ENCODE assay signal across 8 cellular contexts in genomic region chr2:6865346-6866238, GRCh38. TPM values are rescaled to one million over a fixed set of nuclear protein-coding genes. Genes with fewer than 3 reads are reported as not detected.
DNase-seq lines count a peak whose midpoint lies in the region; ATAC-seq and TF ChIP-seq lines count a peak whose summit lies in the region.

Gene CMPK2 (minus strand): TSS chr2:6865907. CDS start chr2:6865696, 211 bp downstream.

- peaks cover 49% of the 10 kb centered on the region for H3K4me1 Mint-ChIP-seq in activated CD4-positive, alpha-beta T cell treated with anti-CD3 and anti-CD28 coated beads, Interleukin-2, amount 10 ng/mL, durations not matched to agents 24 days and 14 days

- peaks cover 0 to 3% of the 10 kb centered on the region in 2 donors for H3K36me3 ChIP-seq in lung (ENCODE audit: control insufficient read depth in 2 of 2, insufficient read depth in 2 of 2, low read length in 2 of 2)

- WGBS in lung, 2 donors: 0 to 1% methylated on average over 82 to 114 of the region's 114 CpGs

- in situ Hi-C loops in GM13976 (cut with MboI; ENCODE audit: low sequenced_read_pairs, unreplicated experiment): no loop called here

- peak within 1 kb of the TSS; percentile 95 for H3K4me3 Mint-ChIP-seq in activated CD4-positive, alpha-beta T cell treated with anti-CD3 and anti-CD28 coated beads, Interleukin-2, amount 10 ng/mL, durations not matched to agents 24 days and 14 days

- intact Hi-C loops in activated CD4-positive, alpha-beta T cell treated with anti-CD3 and anti-CD28 coated beads, Interleukin-2, amount 10 ng/mL, durations not matched to agents 24 days and 14 days (cut with micrococcal nuclease): loop anchor here (1.0 to 2.0 kb wide), 6 partner anchors 8 to 39 kb away; partner anchors contain the start of gene RSAD2
- intact Hi-C loops in dorsolateral prefrontal cortex (cut with DNase I): no loop called here

- peak within 1 kb of the TSS in 54 of 59 donors; percentile 12 to 92 (median 74) for H3K27ac ChIP-seq in dorsolateral prefrontal cortex
- H3K27ac ChIP-seq in lung (ENCODE audit: low read depth in 1 of 2, low read length in 1 of 2): peak within 1 kb of the TSS; percentile 89 to 91

- H3K27me3 ChIP-seq in dorsolateral prefrontal cortex (no peaks in the 10 kb centered on the region), lung (ENCODE audit: control insufficient read depth, insufficient read depth) (no peaks in the 10 kb centered on the region)

- H3K9me3 ChIP-seq in lung (ENCODE audit: control insufficient read depth in 2 of 2, insufficient read depth in 1 of 2, low read length in 1 of 2): no peaks in the 10 kb centered on the region

- peaks cover 8% of the 10 kb centered on the region for H3K9me3 Mint-ChIP-seq in activated CD4-positive, alpha-beta T cell treated with anti-CD3 and anti-CD28 coated beads, Interleukin-2, amount 10 ng/mL, durations not matched to agents 24 days and 14 days

- H3K27me3 Mint-ChIP-seq in activated CD4-positive, alpha-beta T cell treated with anti-CD3 and anti-CD28 coated beads, Interleukin-2, amount 10 ng/mL, durations not matched to agents 24 days and 14 days: no peaks in the 10 kb centered on the region

- DNase-seq in 8988T (peak; percentile 73), GM13976 (ENCODE audit: low spot score) (peak; percentile 89), NCI-H2029 (lab: John Stamatoyannopoulos, UW) (peak; percentile 72), dorsolateral prefrontal cortex (peak in 7 of 10 donors; percentile 16 to 73 (median 43)), lung (ENCODE audit: low spot score) (peak; percentile 74)
- DNase-seq in activated CD4-positive, alpha-beta T cell treated with anti-CD3 and anti-CD28 coated beads, Interleukin-2, amount 10 ng/mL, durations not matched to agents 24 days and 14 days: peak; percentile 98
- peak; percentile 59 for DNase-seq in stimulated activated CD8-positive, alpha-beta memory T cell treated with anti-CD3 and anti-CD28 coated beads, Interleukin-15, amount 100 ng/mL, for 1 hour (ENCODE audit: low read depth)

- H3K4me3 ChIP-seq in dorsolateral prefrontal cortex (peak within 1 kb of the TSS; percentile 57 to 93 (median 80)), lung (peak within 1 kb of the TSS; percentile 66)

- peaks cover 0 to 1% of the 10 kb centered on the region in 2 donors for H3K4me1 ChIP-seq in lung (ENCODE audit: control insufficient read depth in 2 of 2, insufficient read depth in 2 of 2, low read length in 2 of 2)

- H3K36me3 Mint-ChIP-seq in activated CD4-positive, alpha-beta T cell treated with anti-CD3 and anti-CD28 coated beads, Interleukin-2, amount 10 ng/mL, durations not matched to agents 24 days and 14 days (ENCODE audit: low read depth): peaks cover 29% of the 10 kb centered on the region

- TF ChIP-seq CTCF in GM13976 (IDR thresholded peaks at IDR 0.05; ENCODE audit: borderline replicate concordance, control extremely low read depth, extremely low read depth, insufficient read depth, missing control alignments) (peak; percentile 28), dorsolateral prefrontal cortex (IDR thresholded peaks at IDR 0.05 in 54 of 56, conservative IDR thresholded peaks at IDR 0.05 in 2 of 56; ENCODE audit: low read depth in 1 of 56, partially characterized antibody in 56 of 56) (peak in 25 of 56 donors; percentile 5 to 63 (median 31)), lung (IDR thresholded peaks at IDR 0.05; ENCODE audit: control extremely low read depth, extremely low read depth) (no peak)

- ATAC-seq in HG02840 (IDR thresholded peaks at IDR 0.05; ENCODE audit: low FRiP score, unreplicated experiment): peak; percentile 76
- ATAC-seq in lung (ENCODE audit: insufficient read depth, low FRiP score): peak; percentile 84

- peak within 1 kb of the TSS; percentile 94 for H3K27ac Mint-ChIP-seq in activated CD4-positive, alpha-beta T cell treated with anti-CD3 and anti-CD28 coated beads, Interleukin-2, amount 10 ng/mL, durations not matched to agents 24 days and 14 days

RNA-seq across cellular contexts. Expression of gene CMPK2, which starts in this region (rescaled TPM):
- total RNA-seq in activated CD4-positive, alpha-beta T cell treated with anti-CD3 and anti-CD28 coated beads, Interleukin-2, amount 10 ng/mL, durations not matched to agents 24 days and 14 days: 6.4 and 6.9 TPM in 2 replicates
- 10 to 100 TPM in 73 of 120 experiments, 1 to 10 TPM in 47; 4.9 to 45.8 (median 10.7) TPM for total RNA-seq in dorsolateral prefrontal cortex
- total RNA-seq in lung: 10 to 100 TPM; 10.6 to 14.8 TPM
- polyA plus RNA-seq in lung: 10 to 100 TPM in 1 of 2 donors, 1 to 10 TPM in 1; 5.7 to 11.8 TPM

Comparison
In these comparisons a context has a peak if more than half of its experiments do, and no peak if none do; other contexts are left out.
1. Peak in every context shown above with its lines: DNase-seq, ATAC-seq, H3K4me3 ChIP-seq and H3K27ac ChIP-seq.
2. DNase-seq: peak in every context shown above with its lines; median percentile 98 in activated CD4-positive, alpha-beta T cell treated with anti-CD3 and anti-CD28 coated beads, Interleukin-2, amount 10 ng/mL, durations not matched to agents 24 days and 14 days; 89 in GM13976; 74 in lung; 73 in 8988T; 72 in NCI-H2029; 59 in stimulated activated CD8-positive, alpha-beta memory T cell treated with anti-CD3 and anti-CD28 coated beads, Interleukin-15, amount 100 ng/mL, for 1 hour; 43 in dorsolateral prefrontal cortex.